ENCODE assay signal across 8 cellular contexts in genomic region chrX:73214366-73215094, GRCh38. TPM values are rescaled to one million over a fixed set of nuclear protein-coding genes. Genes with fewer than 3 reads are reported as not detected.
DNase-seq lines count a peak whose midpoint lies in the region; ATAC-seq, FAIRE-seq and TF ChIP-seq lines count a peak whose summit lies in the region.

NAP1L2 (minus strand) TSS chrX:73214851; CDS start chrX:73214492, 359 bp downstream.

- H3K27ac ChIP-seq in skeletal muscle tissue (ENCODE audit: low read depth, low read length) = no peak within 1 kb of the TSS

- H3K4me3 ChIP-seq in bronchial epithelial cell (ENCODE audit: low read depth, low read length) (peak within 1 kb of the TSS; percentile 41), skeletal muscle tissue (ENCODE audit: low read length in 3 of 3) (peak within 1 kb of the TSS; percentile 63 to 73 (median 72))

- peak within 1 kb of the TSS; percentile 85 for H3K4me3 Mint-ChIP-seq in T-helper 1 cell treated with Interleukin-12 subunit alpha and Interleukin-12 subunit beta and Interleukin-4 antibody, amounts not matched to agents 30 μg/mL and 1 μg/mL, for 36 hours

- ATAC-seq in GM18499 (IDR thresholded peaks at IDR 0.05; ENCODE audit: insufficient read depth, unreplicated experiment) (peak; percentile 90), HG02938 (IDR thresholded peaks at IDR 0.05; ENCODE audit: unreplicated experiment) (peak; percentile 62), GM21825 (IDR thresholded peaks at IDR 0.05; ENCODE audit: unreplicated experiment) (no peak)

- H3K27me3 Mint-ChIP-seq in T-helper 1 cell treated with Interleukin-12 subunit alpha and Interleukin-12 subunit beta and Interleukin-4 antibody, amounts not matched to agents 30 μg/mL and 1 μg/mL, for 36 hours (ENCODE audit: low read depth) = no peaks in the 10 kb centered on the region

- DNase-seq in bronchial epithelial cell (ENCODE audit: low read depth) (peak; percentile 73), inferior parietal cortex (ENCODE audit: extremely low spot score) (peak; percentile 36), D721Med (ENCODE audit: insufficient read length, low spot score) (no peak)

- H3K36me3 Mint-ChIP-seq in T-helper 1 cell treated with Interleukin-12 subunit alpha and Interleukin-12 subunit beta and Interleukin-4 antibody, amounts not matched to agents 30 μg/mL and 1 μg/mL, for 36 hours (ENCODE audit: low read depth) = no peaks in the 10 kb centered on the region

- no peak for FAIRE-seq in bronchial epithelial cell (lab: Jason Lieb, UNC)
- FAIRE-seq in D721Med (lab: Jason Lieb, UNC) = no peak

- no peak for TF ChIP-seq CTCF in bronchial epithelial cell (IDR thresholded peaks at IDR 0.05; ENCODE audit: insufficient read depth, low read length, severe bottlenecking)
- no peak for TF ChIP-seq CTCF in D721Med (IDR thresholded peaks at IDR 0.05; ENCODE audit: insufficient read depth, missing control alignments)

- peaks cover 14% of the 10 kb centered on the region for H3K4me1 Mint-ChIP-seq in T-helper 1 cell treated with Interleukin-12 subunit alpha and Interleukin-12 subunit beta and Interleukin-4 antibody, amounts not matched to agents 30 μg/mL and 1 μg/mL, for 36 hours (ENCODE audit: low read depth)

- peak within 1 kb of the TSS; percentile 70 for H3K27ac Mint-ChIP-seq in T-helper 1 cell treated with Interleukin-12 subunit alpha and Interleukin-12 subunit beta and Interleukin-4 antibody, amounts not matched to agents 30 μg/mL and 1 μg/mL, for 36 hours

- H3K27me3 ChIP-seq in bronchial epithelial cell (ENCODE audit: control insufficient read depth, insufficient read depth, low read length) (no peaks in the 10 kb centered on the region), skeletal muscle tissue (ENCODE audit: control insufficient read depth in 3 of 3, insufficient read depth in 3 of 3, low read length in 3 of 3) (no peaks in the 10 kb centered on the region)

- H3K9me3 Mint-ChIP-seq in T-helper 1 cell treated with Interleukin-12 subunit alpha and Interleukin-12 subunit beta and Interleukin-4 antibody, amounts not matched to agents 30 μg/mL and 1 μg/mL, for 36 hours = no peaks in the 10 kb centered on the region

- H3K9me3 ChIP-seq in skeletal muscle tissue (ENCODE audit: control insufficient read depth in 3 of 3, low read length in 3 of 3) = no peaks in the 10 kb centered on the region

- peak within 1 kb of the TSS; percentile 64 to 72 (median 65) for H3K9ac ChIP-seq in skeletal muscle tissue (ENCODE audit: low read depth in 1 of 3, low read length in 3 of 3)

- H3K36me3 ChIP-seq in bronchial epithelial cell (ENCODE audit: control insufficient read depth, insufficient read depth, low read length) (no peaks in the 10 kb centered on the region), skeletal muscle tissue (ENCODE audit: control insufficient read depth in 3 of 3, insufficient read depth in 3 of 3, low read length in 3 of 3) (no peaks in the 10 kb centered on the region)

- no peaks in the 10 kb centered on the region for H3K4me1 ChIP-seq in skeletal muscle tissue (ENCODE audit: control insufficient read depth in 3 of 3, insufficient read depth in 3 of 3, low read length in 3 of 3)

RNA-seq across cellular contexts. Expression of gene NAP1L2, which starts in this region (rescaled TPM):
- total RNA-seq in bronchial epithelial cell (0.26 and 0.38 TPM in 2 replicates), skeletal muscle tissue (0.52 TPM)

Comparison
In these comparisons a context has a peak if more than half of its experiments do, and no peak if none do; other contexts are left out.
1. Peak in DNase-seq and H3K4me3 ChIP-seq in bronchial epithelial cell; RNA of the gene not detected or under 1 TPM.